ENCODE assay signal across 8 cellular contexts in genomic region chr2:99140056-99140859, GRCh38. TPM values are rescaled to one million over a fixed set of nuclear protein-coding genes. Genes with fewer than 3 reads are reported as not detected.
DNase-seq lines count a peak whose midpoint lies in the region; ATAC-seq lines count a peak whose summit lies in the region.

No MANE protein-coding gene starts in this region.

- H3K9me3 ChIP-seq in HUES6 (ENCODE audit: control insufficient read depth, insufficient read depth, low read depth, low read length) (peaks cover 7% of the 10 kb centered on the region; the same call in 1 of the 2 replicates), mononuclear cell (ENCODE audit: low read depth, low read length) (no peaks in the 10 kb centered on the region)

- H3K27me3 ChIP-seq in ACC112 (ENCODE audit: insufficient read depth, low read length) (peaks cover 6% of the 10 kb centered on the region; the same call in 1 of the 2 replicates), HUES6 (ENCODE audit: control insufficient read depth, insufficient read depth, low read length) (no peaks in the 10 kb centered on the region), mononuclear cell (ENCODE audit: insufficient read depth, low read length) (peaks cover 3% of the 10 kb centered on the region)

- H3K9ac ChIP-seq in HUES6 (ENCODE audit: low read length), result peak overlapping the region; percentile 58

- no peak for ATAC-seq in GM18858 (IDR thresholded peaks at IDR 0.05; ENCODE audit: unreplicated experiment)

- no peaks in the 10 kb centered on the region for H3K4me1 ChIP-seq in ACC112 (ENCODE audit: control insufficient read depth, insufficient read depth, low read length, unreplicated experiment)
- H3K4me1 ChIP-seq in HUES6 (ENCODE audit: control insufficient read depth, insufficient read depth, low read length), result no peaks in the 10 kb centered on the region
- H3K4me1 ChIP-seq in mononuclear cell (ENCODE audit: insufficient read depth, low read length), result peaks cover 16% of the 10 kb centered on the region

- DNase-seq in caudate nucleus (lab: John Stamatoyannopoulos, UW) (peak in 3 of 61 donors; percentile 33 to 54 (median 54)), NCI-H1048 (lab: John Stamatoyannopoulos, UW) (no peak), NK-92 (lab: John Stamatoyannopoulos, UW; ENCODE audit: unreplicated experiment) (no peak), germinal center (ENCODE audit: low spot score) (no peak)

- H3K36me3 ChIP-seq in ACC112 (ENCODE audit: insufficient read depth, low read length) (no peaks in the 10 kb centered on the region), HUES6 (ENCODE audit: control insufficient read depth, insufficient read depth, low read length) (no peaks in the 10 kb centered on the region)

- peak overlapping the region; percentile 48 for H2AFZ ChIP-seq in ACC112 (ENCODE audit: low read length, unreplicated experiment)

- H3K79me2 ChIP-seq in ACC112 (ENCODE audit: control insufficient read depth, insufficient read depth, low read length, unreplicated experiment), result no peaks in the 10 kb centered on the region

- H3K4me3 ChIP-seq in ACC112 (ENCODE audit: low read depth, low read length) (peak overlapping the region; percentile 87), HUES6 (ENCODE audit: low read depth, low read length) (peak overlapping the region; percentile 84), mononuclear cell (ENCODE audit: low read length) (peak overlapping the region; percentile 89)

- H3K27ac ChIP-seq in ACC112 (ENCODE audit: low read depth, low read length) (no peak overlapping the region), HUES6 (ENCODE audit: low read depth, low read length) (0 out of 2 replicates have a peak overlapping the region, but pooled peaks have one; percentile 58), caudate nucleus (ENCODE audit: low read depth, low read length) (peak overlapping the region; percentile 89)

RNA-seq across cellular contexts. Expression of gene C2orf15, which starts 1.2 kb away (rescaled TPM):
- total RNA-seq in mononuclear cell, result 0.21 TPM

RNA-seq across cellular contexts. Expression of gene TSGA10, which starts 14.5 kb away (rescaled TPM):
- total RNA-seq in mononuclear cell, result 14.7 TPM

RNA-seq across cellular contexts. Expression of gene LIPT1, which starts 14.5 kb away (rescaled TPM):
- total RNA-seq in mononuclear cell, result 16.4 TPM

RNA-seq across cellular contexts. Expression of gene MITD1, which starts 40.6 kb away (rescaled TPM):
- 16.2 TPM for total RNA-seq in mononuclear cell

RNA-seq across cellular contexts. Expression of gene MRPL30, which starts 40.7 kb away (rescaled TPM):
- 21.5 TPM for total RNA-seq in mononuclear cell
